19 cellular contexts compared by ENCODE assay signal in genomic region chr3:141618103-141618502, GRCh38.
DNase-seq lines count a peak whose midpoint lies in the region; ATAC-seq and TF ChIP-seq lines count a peak whose summit lies in the region.
"Had no signal": no experiment of that assay in that cellular context is flagged by ENCODE, and none has a peak within 500 bp of the region (broad histone marks: within the 10 kb centered on the region; RNA-seq: fewer than 3 reads in every experiment).

No MANE protein-coding gene starts in this region.

- H3K27ac ChIP-seq in CD4-positive, alpha-beta T cell (ENCODE audit: low read depth, low read length): no peak overlapping the region
- H3K27ac ChIP-seq in hepatocyte: peak overlapping the region; percentile 88
- H3K27ac ChIP-seq: RWPE1 had no signal

- no peak for TF ChIP-seq CTCF in CD4-positive, alpha-beta T cell (IDR thresholded peaks at IDR 0.05)
- TF ChIP-seq CTCF in Caco-2 (IDR thresholded peaks at IDR 0.05; ENCODE audit: insufficient read depth in 1 of 2, low read depth in 1 of 2, low read length in 1 of 2, severe bottlenecking in 1 of 2, unreplicated experiment in 1 of 2) (no peak), hepatocyte (IDR thresholded peaks at IDR 0.05; ENCODE audit: poor library complexity) (no peak)

- H3K36me3 ChIP-seq in Caco-2 (ENCODE audit: control insufficient read depth, insufficient read depth, low read length): 0 out of 2 replicates have a peak, but pooled peaks cover 1% of the 10 kb centered on the region
- no peaks in the 10 kb centered on the region for H3K36me3 ChIP-seq in hepatocyte (replicated peaks; ENCODE audit: insufficient read depth, low read depth)

- H3K36me3 Mint-ChIP-seq in CD4-positive, alpha-beta T cell (ENCODE audit: low read depth): peaks cover 37% of the 10 kb centered on the region
- peaks cover 27% of the 10 kb centered on the region for H3K36me3 Mint-ChIP-seq in Caco-2 (ENCODE audit: insufficient read depth, unreplicated experiment)
- peaks cover 0 to 41% (median 16%) of the 10 kb centered on the region in 3 donors for H3K36me3 Mint-ChIP-seq in naive thymus-derived CD8-positive, alpha-beta T cell

- H2AFZ ChIP-seq in hepatocyte: no peak overlapping the region

- no peak overlapping the region for H3K4me3 ChIP-seq in Caco-2 (ENCODE audit: low read depth, low read length)
- H3K4me3 ChIP-seq in hepatocyte: no peak overlapping the region
- H3K4me3 ChIP-seq: K562 had no signal

- H3K9me3 ChIP-seq in CD4-positive, alpha-beta T cell (ENCODE audit: control insufficient read depth, low read length): no peaks in the 10 kb centered on the region
- H3K9me3 ChIP-seq in Caco-2 (no peaks in the 10 kb centered on the region), hepatocyte (ENCODE audit: low read depth) (no peaks in the 10 kb centered on the region)

- BruUV-seq in Caco-2 (replicated peaks; lab: Mats Ljungman, UMichigan): no TSS peak

- H3K4me2 ChIP-seq in hepatocyte: no peak overlapping the region

- no peaks in the 10 kb centered on the region for H3K79me2 ChIP-seq in hepatocyte

- H3K4me1 Mint-ChIP-seq in CD4-positive, alpha-beta T cell (ENCODE audit: low read depth): no peaks in the 10 kb centered on the region
- peaks cover 11% of the 10 kb centered on the region for H3K4me1 Mint-ChIP-seq in Caco-2 (ENCODE audit: low read depth, unreplicated experiment)
- peaks cover 0 to 6% (median under 1%) of the 10 kb centered on the region in 4 donors for H3K4me1 Mint-ChIP-seq in naive thymus-derived CD8-positive, alpha-beta T cell

- no peak for DNase-seq in CD4-positive, alpha-beta T cell
- DNase-seq in Caco-2 (no peak), hepatocyte (ENCODE audit: low spot score) (no peak), hepatic stellate cell (ENCODE audit: low spot score) (no peak), kidney tubule cell (ENCODE audit: low spot score) (no peak), Right ventricle myocardium inferior (ENCODE audit: missing footprints) (no peak)
- DNase-seq in naive thymus-derived CD8-positive, alpha-beta T cell: no peak
- DNase-seq: C1 segment of cervical spinal cord, DMS153, MV-4-11, NCI-H1105, NCI-H1436 treated with DMSO at 0.1 percent for 48 hours, NCI-H187 treated with DMSO at 0.1 percent for 48 hours, NCI-H524, NCI-H82, SHP77 treated with DMSO at 0.1 percent for 48 hours had no signal

- WGBS in hepatocyte (ENCODE audit: low lambda C conversion rate, missing lambda C conversion rate): 73% methylated on average over 2 of the region's 2 CpGs

- CTCF ChIA-PET in CD4-positive, alpha-beta T cell (lab: Charles Lee): no interaction called here
- CTCF ChIA-PET in Caco-2 (lab: Charles Lee): no interaction called here

- intact Hi-C loops in CD4-positive, alpha-beta T cell (cut with DNase I, micrococcal nuclease): loop anchor here in 1 of 2 experiments (5.0 kb wide), 1 partner anchor 36 kb away; no protein-coding TSS in a partner anchor
- intact Hi-C loops in Caco-2 (cut with micrococcal nuclease; ENCODE audit: unreplicated experiment): no loop called here
- intact Hi-C loops in Right ventricle myocardium inferior (cut with DNase I): no loop called here

- H3K27me3 ChIP-seq in CD4-positive, alpha-beta T cell (ENCODE audit: control insufficient read depth, insufficient read depth, low read length): no peaks in the 10 kb centered on the region
- H3K27me3 ChIP-seq in Caco-2 (replicated peaks; ENCODE audit: control insufficient read depth, insufficient read depth, low read length) (no peaks in the 10 kb centered on the region), hepatocyte (no peaks in the 10 kb centered on the region)

- H3K4me3 Mint-ChIP-seq in CD4-positive, alpha-beta T cell: no peak overlapping the region
- H3K4me3 Mint-ChIP-seq in Caco-2 (ENCODE audit: unreplicated experiment): no peak overlapping the region
- H3K4me3 Mint-ChIP-seq in naive thymus-derived CD8-positive, alpha-beta T cell: peak overlapping the region in 1 of 10 donors; percentile 8

- no peaks in the 10 kb centered on the region for H3K9me3 Mint-ChIP-seq in CD4-positive, alpha-beta T cell
- H3K9me3 Mint-ChIP-seq in Caco-2 (ENCODE audit: unreplicated experiment): peaks cover 10% of the 10 kb centered on the region
- H3K9me3 Mint-ChIP-seq in naive thymus-derived CD8-positive, alpha-beta T cell: no peaks in the 10 kb centered on the region

- no peak for ATAC-seq in CD4-positive, alpha-beta T cell (ENCODE audit: poor library complexity)
- ATAC-seq in naive thymus-derived CD8-positive, alpha-beta T cell: no peak
- ATAC-seq in HG02973 (IDR thresholded peaks at IDR 0.05; ENCODE audit: unreplicated experiment): no peak
- ATAC-seq in Right ventricle myocardium inferior: no peak
- ATAC-seq: K562 had no signal

- H3K4me1 ChIP-seq in Caco-2: no peaks in the 10 kb centered on the region
- peaks cover 5% of the 10 kb centered on the region for H3K4me1 ChIP-seq in hepatocyte (ENCODE audit: insufficient read depth)

- H3K27me3 Mint-ChIP-seq in CD4-positive, alpha-beta T cell: no peaks in the 10 kb centered on the region
- no peaks in the 10 kb centered on the region for H3K27me3 Mint-ChIP-seq in Caco-2 (ENCODE audit: insufficient read depth, unreplicated experiment)
- no peaks in the 10 kb centered on the region for H3K27me3 Mint-ChIP-seq in naive thymus-derived CD8-positive, alpha-beta T cell

- peak overlapping the region; percentile 13 for H3K27ac Mint-ChIP-seq in CD4-positive, alpha-beta T cell
- H3K27ac Mint-ChIP-seq in Caco-2 (ENCODE audit: unreplicated experiment): peak overlapping the region; percentile 36
- H3K27ac Mint-ChIP-seq in naive thymus-derived CD8-positive, alpha-beta T cell: peak overlapping the region in 7 of 10 donors; percentile 0 to 84 (median 54)

- POLR2A ChIA-PET in CD4-positive, alpha-beta T cell (lab: Charles Lee): no interaction called here
- POLR2A ChIA-PET in Caco-2 (lab: Charles Lee): no interaction called here
- POLR2A ChIA-PET in naive thymus-derived CD8-positive, alpha-beta T cell (lab: Charles Lee): no interaction called here

- H4K20me1 ChIP-seq in hepatocyte (ENCODE audit: insufficient read depth, poor library complexity, severe bottlenecking): no peaks in the 10 kb centered on the region

- no peaks in the 10 kb centered on the region for H3K9me2 ChIP-seq in hepatocyte (replicated peaks; ENCODE audit: insufficient read depth)
